ENCODE assay signal across 35 cellular contexts in the genomic region with DNA sequence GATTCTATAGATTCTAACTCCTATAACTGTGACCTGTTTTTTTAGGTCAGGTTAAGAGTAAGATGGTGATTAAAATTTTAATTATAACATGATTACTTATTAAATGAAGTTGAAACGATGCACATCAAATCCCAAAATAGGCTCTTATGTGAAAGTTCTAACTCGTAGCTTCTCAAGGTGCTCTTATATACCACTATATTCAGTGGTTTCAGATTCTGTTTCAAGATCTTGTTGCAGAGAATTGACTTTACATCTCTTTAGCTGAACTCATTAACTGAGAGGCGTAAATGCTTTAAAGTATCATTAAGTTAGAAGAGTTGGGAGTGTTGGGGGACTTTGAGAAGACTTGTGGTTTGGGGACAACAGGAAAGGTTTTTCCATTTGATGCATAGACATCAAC.
"Had no signal": no experiment of that assay in that cellular context is flagged by ENCODE, and none has a peak within 500 bp of the region (broad histone marks: within the 10 kb centered on the region; RNA-seq: fewer than 3 reads in every experiment).

No MANE protein-coding gene starts in this region.

- H3K4me2 ChIP-seq: KMS-11 had no signal

- H3K27me3 ChIP-seq: MG63 had no signal

- H3K9me3 ChIP-seq: MG63 had no signal

- H3K36me3 ChIP-seq: MG63 had no signal

- H3K27ac ChIP-seq: KMS-11 had no signal

- H3K4me3 ChIP-seq: MG63 had no signal

- DNase-seq: Karpas-422, Kasumi-1, KG1, MG63, MM.1S, MV-4-11, NCI-H1048, NCI-H1092, NCI-H1092 treated with DMSO at 0.1 percent for 48 hours, NCI-H1105, NCI-H1105 treated with DMSO at 0.1 percent for 48 hours, NCI-H1417, NCI-H1417 treated with DMSO at 0.1 percent for 48 hours, NCI-H1436, NCI-H1436 treated with DMSO at 0.1 percent for 48 hours, NCI-H146, NCI-H1694, NCI-H1694 treated with DMSO at 0.1 percent for 48 hours, NCI-H187, NCI-H187 treated with DMSO at 0.1 percent for 48 hours, NCI-H1930, NCI-H2029, NCI-H2029 treated with DMSO at 0.1 percent for 48 hours, NCI-H2081, NCI-H2081 treated with DMSO at 0.1 percent for 48 hours, NCI-H2107, NCI-H2171, NCI-H2171 treated with DMSO at 0.1 percent for 48 hours, NCI-H2227 treated with DMSO at 0.1 percent for 48 hours, NCI-H226, NCI-H345, NCI-H446, NCI-H446 treated with DMSO at 0.1 percent for 48 hours, NCI-H510A had no signal

- H3K9ac ChIP-seq: KMS-11 had no signal
